In genomic region chr7:143148651-143149050, GRCh38 we compare ENCODE assay signal across 8 cellular contexts. TPM values are rescaled to one million over a fixed set of nuclear protein-coding genes. Genes with fewer than 3 reads are reported as not detected.
"Had no signal": no experiment of that assay in that cellular context is flagged by ENCODE, and none has a peak within 500 bp of the region (broad histone marks: within the 10 kb centered on the region; RNA-seq: fewer than 3 reads in every experiment).

No MANE protein-coding gene starts in this region.

- DNase-seq: IMR-90, KBM-7 had no signal

- ATAC-seq: HepG2, K562 had no signal

- H3K4me3 Mint-ChIP-seq: IgD-negative memory B cell had no signal

- H3K27ac ChIP-seq: HL-60 had no signal

- H3K27ac Mint-ChIP-seq: IgD-negative memory B cell had no signal

- H3K4me3 ChIP-seq: K562 had no signal

RNA-seq across cellular contexts. Expression of gene PIP, which starts 16.8 kb away (rescaled TPM):
- total RNA-seq: HepG2, HT-29, HT1080, IMR-90, K562 had no signal
- polyA plus RNA-seq: HepG2, IgD-negative memory B cell, IMR-90, K562 had no signal

RNA-seq across cellular contexts. Expression of gene TAS2R39, which starts 34.6 kb away (rescaled TPM):
- total RNA-seq: HepG2, HT-29, HT1080, IMR-90, K562 had no signal
- polyA plus RNA-seq: HepG2, IgD-negative memory B cell, IMR-90, K562 had no signal
